In the genomic region with DNA sequence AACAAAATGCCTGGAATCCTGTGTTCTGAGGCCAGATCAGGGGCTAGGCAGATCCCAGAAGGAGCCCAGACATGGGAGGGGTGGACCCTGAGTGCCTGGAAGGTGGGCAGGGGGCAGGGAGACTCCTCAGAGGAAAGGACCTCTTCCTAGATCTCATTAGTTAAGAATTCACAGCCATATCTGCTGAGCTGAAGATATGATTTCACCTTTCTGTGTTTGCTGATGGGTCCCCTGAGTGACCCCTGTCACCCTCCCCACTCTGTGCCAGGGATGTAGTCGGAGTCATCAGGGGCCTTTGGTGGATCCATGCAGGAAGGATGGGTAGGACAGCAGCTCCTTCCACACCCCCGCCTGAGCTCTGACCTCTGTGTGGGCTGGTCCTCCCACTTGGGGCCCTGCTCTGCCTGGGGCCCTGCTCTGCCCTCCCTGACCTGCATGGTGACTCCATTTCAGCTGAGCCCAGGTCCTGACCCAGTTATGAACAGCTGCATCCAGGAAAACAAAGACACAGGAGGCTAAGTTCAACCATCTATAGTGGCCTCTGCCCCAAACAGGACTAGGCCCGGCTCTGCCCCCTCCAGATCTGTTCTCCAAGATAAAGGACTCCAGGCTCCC, we compare ENCODE assay signal across 17 cellular contexts.
"Had no signal": no experiment of that assay in that cellular context is flagged by ENCODE, and none has a peak within 500 bp of the region (broad histone marks: within the 10 kb centered on the region; RNA-seq: fewer than 3 reads in every experiment).

No MANE protein-coding gene starts in this region.

- ATAC-seq: activated CD4-positive, CD25-positive, alpha-beta regulatory T cell treated with anti-CD3 and anti-CD28 coated beads, Interleukin-2, amount 50 U/mL, for 24 hours; gastrocnemius medialis; pancreas; stimulated activated effector memory CD8-positive, alpha-beta T cell treated with anti-CD3 and anti-CD28 coated beads, Interleukin-12 subunit alpha, Interleukin-12 subunit beta, amount 100 ng/mL, for 72 hours had no signal

- H3K9me3 Mint-ChIP-seq: central memory CD8-positive, alpha-beta T cell; stimulated activated effector memory CD8-positive, alpha-beta T cell treated with anti-CD3 and anti-CD28 coated beads, Interleukin-12 subunit alpha, Interleukin-12 subunit beta, amount 100 ng/mL, for 72 hours had no signal

- H3K27ac ChIP-seq: ascending aorta, gastrocnemius medialis, heart left ventricle, left ventricle myocardium inferior, pancreas, sigmoid colon, thoracic aorta, upper lobe of left lung had no signal

- H3K27me3 Mint-ChIP-seq: central memory CD8-positive, alpha-beta T cell had no signal

- H3K27me3 ChIP-seq: ascending aorta, gastrocnemius medialis, heart left ventricle, pancreas, sigmoid colon, upper lobe of left lung had no signal

- FAIRE-seq: endometrium, pancreas had no signal

- H3K27ac Mint-ChIP-seq: stimulated activated effector memory CD8-positive, alpha-beta T cell treated with anti-CD3 and anti-CD28 coated beads, Interleukin-12 subunit alpha, Interleukin-12 subunit beta, amount 100 ng/mL, for 72 hours had no signal

- H3K4me3 Mint-ChIP-seq: central memory CD8-positive, alpha-beta T cell; stimulated activated effector memory CD8-positive, alpha-beta T cell treated with anti-CD3 and anti-CD28 coated beads, Interleukin-12 subunit alpha, Interleukin-12 subunit beta, amount 100 ng/mL, for 72 hours had no signal

- H3K36me3 Mint-ChIP-seq: stimulated activated effector memory CD8-positive, alpha-beta T cell treated with anti-CD3 and anti-CD28 coated beads, Interleukin-12 subunit alpha, Interleukin-12 subunit beta, amount 100 ng/mL, for 72 hours had no signal

- H3K4me3 ChIP-seq: ascending aorta, gastrocnemius medialis, heart left ventricle, left ventricle myocardium inferior, pancreas, sigmoid colon, thoracic aorta, upper lobe of left lung had no signal

- DNase-seq: activated naive CD4-positive, alpha-beta T cell; cortex of kidney; gastrocnemius medialis; heart left ventricle; kidney glomerular epithelial cell; left ventricle myocardium inferior; mammary epithelial cell; pancreas; sigmoid colon; stimulated activated CD4-positive, alpha-beta T cell treated with anti-CD3 and anti-CD28 coated beads, Interleukin-4, amount 100 ng/mL, for 24 hours had no signal

- H3K36me3 ChIP-seq: ascending aorta, gastrocnemius medialis, heart left ventricle, left ventricle myocardium inferior, pancreas, sigmoid colon, thoracic aorta, upper lobe of left lung had no signal

- H3K9me3 ChIP-seq: ascending aorta, gastrocnemius medialis, heart left ventricle, left ventricle myocardium inferior, pancreas, sigmoid colon, thoracic aorta, upper lobe of left lung had no signal
